Comparison of ENCODE assay signal across 8 cellular contexts in genomic region chr2:86038291-86039081, GRCh38.
DNase-seq lines count a peak whose midpoint lies in the region; ATAC-seq, FAIRE-seq and TF ChIP-seq lines count a peak whose summit lies in the region.

No MANE protein-coding gene starts in this region.

- TF ChIP-seq CTCF in fibroblast of lung (conservative IDR thresholded peaks at IDR 0.05 in 1 of 2, IDR thresholded peaks at IDR 0.05 in 1 of 2; ENCODE audit: low read depth in 1 of 2, low read length in 2 of 2) (no peak), D721Med (IDR thresholded peaks at IDR 0.05; ENCODE audit: insufficient read depth, missing control alignments) (no peak)

- ATAC-seq in HG03457 (IDR thresholded peaks at IDR 0.05; ENCODE audit: unreplicated experiment), result peak; percentile 36
- ATAC-seq in HG03378 (IDR thresholded peaks at IDR 0.05; ENCODE audit: unreplicated experiment), result no peak

- peaks cover 32% of the 10 kb centered on the region for H3K4me1 ChIP-seq in fibroblast of lung (ENCODE audit: control insufficient read depth, extremely low read depth, insufficient read depth, low read length)
- peaks cover 0 to 17% of the 10 kb centered on the region in 2 donors for H3K4me1 ChIP-seq in small intestine (ENCODE audit: control insufficient read depth in 2 of 2, insufficient read depth in 1 of 2, low read depth in 1 of 2, low read length in 1 of 2)

- no peak overlapping the region for H3K9ac ChIP-seq in fibroblast of lung (ENCODE audit: insufficient read depth, low read length)

- H2AFZ ChIP-seq in fibroblast of lung (ENCODE audit: low read length), result no peak overlapping the region

- DNase-seq in AG20443 (ENCODE audit: low spot score), result peak; percentile 71
- peak; percentile 80 for DNase-seq in activated CD8-positive, alpha-beta memory T cell treated with anti-CD3 and anti-CD28 coated beads for 24 hours
- peak; percentile 45 to 91 for DNase-seq in fibroblast of lung (ENCODE audit: low read depth in 2 of 2)
- DNase-seq in small intestine, result peak; percentile 49
- DNase-seq in D721Med (ENCODE audit: insufficient read length, low spot score), result no peak
- DNase-seq in LoVo (ENCODE audit: low spot score), result no peak

- H3K4me2 ChIP-seq in fibroblast of lung (ENCODE audit: extremely low read depth, insufficient read depth, low read length), result no peak overlapping the region

- H3K79me2 ChIP-seq in fibroblast of lung (ENCODE audit: control insufficient read depth, insufficient read depth, low read length), result no peaks in the 10 kb centered on the region

- H3K36me3 ChIP-seq in fibroblast of lung (ENCODE audit: control insufficient read depth, insufficient read depth, low read length) (peaks cover 31% of the 10 kb centered on the region), small intestine (ENCODE audit: control insufficient read depth in 2 of 2, insufficient read depth in 2 of 2, low read length in 2 of 2) (peaks cover 0 to 3% of the 10 kb centered on the region in 2 donors)

- H3K27me3 ChIP-seq in fibroblast of lung (ENCODE audit: control insufficient read depth, insufficient read depth, low read length) (no peaks in the 10 kb centered on the region), small intestine (ENCODE audit: control insufficient read depth in 2 of 2, insufficient read depth in 2 of 2, low read length in 2 of 2) (no peaks in the 10 kb centered on the region)

- H3K4me3 ChIP-seq in fibroblast of lung (replicated peaks in 1 of 4; ENCODE audit: control extremely low read depth in 1 of 4, insufficient read depth in 1 of 4, low read depth in 3 of 4, low read length in 4 of 4), result no peak overlapping the region
- H3K4me3 ChIP-seq in small intestine (ENCODE audit: low read depth in 1 of 2, low read length in 2 of 2), result no peak overlapping the region

- 66 to 82% (median 67%) methylated on average over 12 of the region's 12 CpGs for WGBS in small intestine, 3 donors

- peak overlapping the region; percentile 48 for H3K27ac ChIP-seq in fibroblast of lung (ENCODE audit: insufficient read depth, low read length)
- H3K27ac ChIP-seq in small intestine (ENCODE audit: low read depth in 1 of 2, low read length in 1 of 2), result peak overlapping the region in 1 of 2 donors; percentile 93

- H4K20me1 ChIP-seq in fibroblast of lung (ENCODE audit: control insufficient read depth, extremely low read depth, insufficient read depth, low read length), result no peaks in the 10 kb centered on the region

- no peak for FAIRE-seq in small intestine (lab: Jason Lieb, UNC)
- no peak for FAIRE-seq in D721Med (lab: Jason Lieb, UNC)

- H3K9me3 ChIP-seq in fibroblast of lung (ENCODE audit: control insufficient read depth, insufficient read depth, low read depth, low read length) (no peaks in the 10 kb centered on the region), small intestine (ENCODE audit: control insufficient read depth, low read depth) (no peaks in the 10 kb centered on the region)

Comparison
In these comparisons a context has a peak if more than half of its experiments do, and no peak if none do; other contexts are left out.
1. DNase-seq: peak in AG20443 (single experiment), activated CD8-positive, alpha-beta memory T cell treated with anti-CD3 and anti-CD28 coated beads for 24 hours (single experiment), fibroblast of lung (2 of 2) and small intestine (single experiment); none in D721Med (single experiment) and LoVo (single experiment).